20 cellular contexts compared by ENCODE assay signal in the genomic region with DNA sequence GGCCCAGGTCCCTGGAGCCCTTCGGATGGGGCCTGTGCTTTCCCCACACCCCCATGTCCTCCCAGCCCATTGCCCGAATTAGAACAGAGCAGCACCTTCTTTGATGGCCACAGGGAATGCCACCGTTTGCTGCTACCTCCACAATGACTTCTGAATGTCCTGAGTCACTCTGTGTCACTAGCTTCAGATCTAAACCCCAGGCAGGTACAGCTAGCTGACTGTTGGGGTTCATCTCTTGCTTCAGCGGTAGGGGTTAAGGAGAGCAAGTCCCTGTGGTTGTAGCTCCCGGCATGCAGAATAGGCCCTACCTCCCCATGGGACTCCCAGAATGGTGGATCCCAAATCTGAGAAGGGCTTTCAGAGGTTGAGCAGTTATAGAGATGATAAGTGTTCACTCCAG.
DNase-seq lines count a peak whose midpoint lies in the region; ATAC-seq and TF ChIP-seq lines count a peak whose summit lies in the region.
"Had no signal": no experiment of that assay in that cellular context is flagged by ENCODE, and none has a peak within 500 bp of the region (broad histone marks: within the 10 kb centered on the region; RNA-seq: fewer than 3 reads in every experiment).

No MANE protein-coding gene starts in this region.

- H3K4me3 ChIP-seq in GM23338: no peak overlapping the region
- no peak overlapping the region for H3K4me3 ChIP-seq in left ventricle myocardium inferior
- H3K4me3 ChIP-seq: A549; BLaER1 treated with 17β-estradiol and CSF1 and Interleukin-3, amounts not matched to agents 10 nM and 100 nM had no signal

- no peak overlapping the region for H2AFZ ChIP-seq in GM23338

- H3K27me3 ChIP-seq in GM23338 (ENCODE audit: insufficient read depth) (no peaks in the 10 kb centered on the region), left ventricle myocardium inferior (ENCODE audit: low read depth) (peaks cover 72% of the 10 kb centered on the region)
- H3K27me3 ChIP-seq: BLaER1 treated with 17β-estradiol and CSF1 and Interleukin-3, amounts not matched to agents 10 nM and 100 nM had no signal

- H3K36me3 Mint-ChIP-seq in GM23338 (ENCODE audit: low read depth) (no peaks in the 10 kb centered on the region; the same call in 2 of the 3 replicates), osteocyte (ENCODE audit: unreplicated experiment) (no peaks in the 10 kb centered on the region)
- H3K36me3 Mint-ChIP-seq: CD8-positive, alpha-beta T cell had no signal

- no peak for DNase-seq in GM23338 (ENCODE audit: low spot score)
- peak; percentile 14 for DNase-seq in ecto neural progenitor cell (ENCODE audit: low spot score)
- peak; percentile 29 for DNase-seq in islet precursor cell
- peak; percentile 66 for DNase-seq in osteocyte (ENCODE audit: extremely low spot score, unreplicated experiment)
- DNase-seq in left ventricle myocardium inferior: no peak
- no peak for DNase-seq in activated effector memory CD4-positive, alpha-beta T cell treated with anti-CD3 and anti-CD28 coated beads, Interleukin-2, amount 50 U/mL, for 16 hours
- DNase-seq in activated CD8-positive, alpha-beta memory T cell treated with anti-CD3 and anti-CD28 coated beads, Interleukin-2, amount 50 U/mL, for 4 hours: no peak
- DNase-seq: AML-193; Caco-2; Calu3; CD4-positive, alpha-beta T cell; CD8-positive, alpha-beta T cell; DMS79 treated with DMSO at 0.1 percent for 48 hours; GF-D8 had no signal

- no peak for ATAC-seq in GM23338
- no peak for ATAC-seq in HG03520 (IDR thresholded peaks at IDR 0.05; ENCODE audit: unreplicated experiment)
- ATAC-seq: A549; CD8-positive, alpha-beta T cell had no signal

- H4K20me1 ChIP-seq in GM23338 (replicated peaks; ENCODE audit: insufficient read depth): no peaks in the 10 kb centered on the region
- H4K20me1 ChIP-seq: BLaER1 treated with 17β-estradiol and CSF1 and Interleukin-3, amounts not matched to agents 10 nM and 100 nM had no signal

- H3K79me2 ChIP-seq in GM23338 (replicated peaks; ENCODE audit: insufficient read depth): no peaks in the 10 kb centered on the region

- H3K27ac ChIP-seq in GM23338 (ENCODE audit: low read depth) (no peak overlapping the region), left ventricle myocardium inferior (replicated peaks) (no peak overlapping the region)
- H3K27ac ChIP-seq: 22Rv1; A549; BLaER1 treated with 17β-estradiol and CSF1 and Interleukin-3, amounts not matched to agents 10 nM and 100 nM; C4-2B had no signal

- 0 out of 2 replicates have a peak, but pooled peaks cover 5% of the 10 kb centered on the region for H3K9me2 ChIP-seq in GM23338 (ENCODE audit: insufficient read depth)

- peaks cover 16% of the 10 kb centered on the region for H3K4me1 Mint-ChIP-seq in GM23338
- peaks cover 1% of the 10 kb centered on the region for H3K4me1 Mint-ChIP-seq in osteocyte (ENCODE audit: unreplicated experiment)

- no peaks in the 10 kb centered on the region for H3K9me3 ChIP-seq in left ventricle myocardium inferior (replicated peaks)
- H3K9me3 ChIP-seq: A549, Caco-2 had no signal

- intact Hi-C loops in left ventricle myocardium inferior (cut with micrococcal nuclease): no loop called here

- peaks cover 5% of the 10 kb centered on the region; the same call in 1 of the 2 replicates for H3K4me1 ChIP-seq in GM23338 (ENCODE audit: insufficient read depth)
- H3K4me1 ChIP-seq in left ventricle myocardium inferior: no peaks in the 10 kb centered on the region
- H3K4me1 ChIP-seq: A549, Caco-2 had no signal

- no peak overlapping the region for H3K27ac Mint-ChIP-seq in GM23338
- H3K27ac Mint-ChIP-seq in osteocyte (ENCODE audit: unreplicated experiment): no peak overlapping the region
- H3K27ac Mint-ChIP-seq: B cell; CD4-positive, alpha-beta T cell; CD8-positive, alpha-beta T cell had no signal

- TF ChIP-seq CTCF in GM23338 (conservative IDR thresholded peaks at IDR 0.05; ENCODE audit: low read depth in 2 of 2) (no peak), osteocyte (IDR thresholded peaks at IDR 0.05) (no peak), left ventricle myocardium inferior (IDR thresholded peaks at IDR 0.05; ENCODE audit: borderline replicate concordance) (no peak)

- H3K9me3 Mint-ChIP-seq in GM23338 (no peaks in the 10 kb centered on the region; the same call in 2 of the 3 replicates), osteocyte (ENCODE audit: unreplicated experiment) (no peaks in the 10 kb centered on the region)
- H3K9me3 Mint-ChIP-seq: CD4-positive, alpha-beta T cell; CD8-positive, alpha-beta T cell had no signal

- H3F3A ChIP-seq in GM23338 (replicated peaks; ENCODE audit: low read depth): no peaks in the 10 kb centered on the region

- no peak overlapping the region for H3K4me3 Mint-ChIP-seq in GM23338
- no peak overlapping the region for H3K4me3 Mint-ChIP-seq in osteocyte (ENCODE audit: unreplicated experiment)
- H3K4me3 Mint-ChIP-seq: B cell; CD4-positive, alpha-beta T cell; CD8-positive, alpha-beta T cell had no signal

- peaks cover 7% of the 10 kb centered on the region for H3K27me3 Mint-ChIP-seq in GM23338 (ENCODE audit: insufficient read depth, low read depth, poor library complexity)
- peaks cover 18% of the 10 kb centered on the region for H3K27me3 Mint-ChIP-seq in osteocyte (ENCODE audit: unreplicated experiment)

- peak overlapping the region; percentile 48; the same call in 1 of the 2 replicates for H3K4me2 ChIP-seq in GM23338
- H3K4me2 ChIP-seq: A549 had no signal

- H3K36me3 ChIP-seq in GM23338 (ENCODE audit: insufficient read depth): no peaks in the 10 kb centered on the region
- H3K36me3 ChIP-seq in left ventricle myocardium inferior: no peaks in the 10 kb centered on the region
- H3K36me3 ChIP-seq: BLaER1 treated with 17β-estradiol and CSF1 and Interleukin-3, amounts not matched to agents 10 nM and 100 nM had no signal

TF ChIP-seq in GM23338, 12 proteins besides CTCF, POLR2A, EP300 and RAD21 (continues in another document):
- TF ChIP-seq, protein P1, sequence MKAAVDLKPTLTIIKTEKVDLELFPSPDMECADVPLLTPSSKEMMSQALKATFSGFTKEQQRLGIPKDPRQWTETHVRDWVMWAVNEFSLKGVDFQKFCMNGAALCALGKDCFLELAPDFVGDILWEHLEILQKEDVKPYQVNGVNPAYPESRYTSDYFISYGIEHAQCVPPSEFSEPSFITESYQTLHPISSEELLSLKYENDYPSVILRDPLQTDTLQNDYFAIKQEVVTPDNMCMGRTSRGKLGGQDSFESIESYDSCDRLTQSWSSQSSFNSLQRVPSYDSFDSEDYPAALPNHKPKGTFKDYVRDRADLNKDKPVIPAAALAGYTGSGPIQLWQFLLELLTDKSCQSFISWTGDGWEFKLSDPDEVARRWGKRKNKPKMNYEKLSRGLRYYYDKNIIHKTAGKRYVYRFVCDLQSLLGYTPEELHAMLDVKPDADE (IDR thresholded peaks at IDR 0.05): no peak
- TF ChIP-seq JUNB (IDR thresholded peaks at IDR 0.05; ENCODE audit: unreplicated experiment) (no peak), NANOG (IDR thresholded peaks at IDR 0.05; ENCODE audit: borderline replicate concordance) (no peak), ZNF331 (CRISPR knock-in tag; IDR thresholded peaks at IDR 0.05; ENCODE audit: low read depth) (no peak), EZH2 (IDR thresholded peaks at IDR 0.05; ENCODE audit: low read depth, unreplicated experiment) (no peak), CREB1 (CRISPR knock-in tag; IDR thresholded peaks at IDR 0.05; ENCODE audit: low read depth) (no peak)
- TF ChIP-seq, protein P2, sequence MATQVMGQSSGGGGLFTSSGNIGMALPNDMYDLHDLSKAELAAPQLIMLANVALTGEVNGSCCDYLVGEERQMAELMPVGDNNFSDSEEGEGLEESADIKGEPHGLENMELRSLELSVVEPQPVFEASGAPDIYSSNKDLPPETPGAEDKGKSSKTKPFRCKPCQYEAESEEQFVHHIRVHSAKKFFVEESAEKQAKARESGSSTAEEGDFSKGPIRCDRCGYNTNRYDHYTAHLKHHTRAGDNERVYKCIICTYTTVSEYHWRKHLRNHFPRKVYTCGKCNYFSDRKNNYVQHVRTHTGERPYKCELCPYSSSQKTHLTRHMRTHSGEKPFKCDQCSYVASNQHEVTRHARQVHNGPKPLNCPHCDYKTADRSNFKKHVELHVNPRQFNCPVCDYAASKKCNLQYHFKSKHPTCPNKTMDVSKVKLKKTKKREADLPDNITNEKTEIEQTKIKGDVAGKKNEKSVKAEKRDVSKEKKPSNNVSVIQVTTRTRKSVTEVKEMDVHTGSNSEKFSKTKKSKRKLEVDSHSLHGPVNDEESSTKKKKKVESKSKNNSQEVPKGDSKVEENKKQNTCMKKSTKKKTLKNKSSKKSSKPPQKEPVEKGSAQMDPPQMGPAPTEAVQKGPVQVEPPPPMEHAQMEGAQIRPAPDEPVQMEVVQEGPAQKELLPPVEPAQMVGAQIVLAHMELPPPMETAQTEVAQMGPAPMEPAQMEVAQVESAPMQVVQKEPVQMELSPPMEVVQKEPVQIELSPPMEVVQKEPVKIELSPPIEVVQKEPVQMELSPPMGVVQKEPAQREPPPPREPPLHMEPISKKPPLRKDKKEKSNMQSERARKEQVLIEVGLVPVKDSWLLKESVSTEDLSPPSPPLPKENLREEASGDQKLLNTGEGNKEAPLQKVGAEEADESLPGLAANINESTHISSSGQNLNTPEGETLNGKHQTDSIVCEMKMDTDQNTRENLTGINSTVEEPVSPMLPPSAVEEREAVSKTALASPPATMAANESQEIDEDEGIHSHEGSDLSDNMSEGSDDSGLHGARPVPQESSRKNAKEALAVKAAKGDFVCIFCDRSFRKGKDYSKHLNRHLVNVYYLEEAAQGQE (IDR thresholded peaks at IDR 0.05; ENCODE audit: unreplicated experiment): no peak

Comparison
In these comparisons a context has a peak if more than half of its experiments do, and no peak if none do; other contexts are left out.
1. DNase-seq: peak in ecto neural progenitor cell (single experiment), islet precursor cell (single experiment) and osteocyte (single experiment); none in GM23338 (single experiment), left ventricle myocardium inferior (single experiment), activated effector memory CD4-positive, alpha-beta T cell treated with anti-CD3 and anti-CD28 coated beads, Interleukin-2, amount 50 U/mL, for 16 hours (single experiment) and activated CD8-positive, alpha-beta memory T cell treated with anti-CD3 and anti-CD28 coated beads, Interleukin-2, amount 50 U/mL, for 4 hours (single experiment).